Comparison of ENCODE assay signal across 13 cellular contexts in the genomic region with DNA sequence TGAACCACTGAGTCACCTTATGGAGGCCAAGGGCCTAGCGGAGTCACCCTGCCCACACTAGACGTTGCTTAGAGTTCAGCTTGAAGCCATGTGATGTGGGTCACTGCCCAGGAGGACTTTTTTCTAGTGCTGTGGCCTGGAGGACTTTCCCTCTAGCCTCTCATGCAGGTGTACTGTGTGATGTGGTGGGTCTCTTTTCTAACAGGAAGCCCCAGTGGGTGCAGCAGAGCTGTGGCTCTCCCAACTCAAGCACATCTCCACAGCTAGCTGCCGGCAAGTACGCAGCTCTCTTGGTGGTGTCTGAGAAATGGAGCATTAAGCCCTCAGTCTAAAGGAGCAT. TPM values are rescaled to one million over a fixed set of nuclear protein-coding genes. Genes with fewer than 3 reads are reported as not detected.
A peak's percentile ranks its signal among the peaks of the same experiment; 100 is the strongest.
DNase-seq lines count a peak whose midpoint lies in the region; ATAC-seq and TF ChIP-seq lines count a peak whose summit lies in the region.
"Had no signal": no experiment of that assay in that cellular context is flagged by ENCODE, and none has a peak within 500 bp of the region (broad histone marks: within the 10 kb centered on the region; RNA-seq: fewer than 3 reads in every experiment).

No MANE protein-coding gene starts in this region.

- intact Hi-C loops in CD8-positive, alpha-beta T cell (cut with DNase I, micrococcal nuclease), result no loop called here
- intact Hi-C loops in dorsolateral prefrontal cortex (cut with DNase I), result no loop called here

- no peak for TF ChIP-seq CTCF in CD8-positive, alpha-beta T cell (IDR thresholded peaks at IDR 0.05)
- TF ChIP-seq CTCF in dorsolateral prefrontal cortex (IDR thresholded peaks at IDR 0.05 in 54 of 56, conservative IDR thresholded peaks at IDR 0.05 in 2 of 56; ENCODE audit: low read depth in 1 of 56, partially characterized antibody in 56 of 56), result no peak
- no peak for TF ChIP-seq CTCF in brain microvascular endothelial cell (IDR thresholded peaks at IDR 0.05; ENCODE audit: low read depth, low read length, missing control alignments)

- H3K27ac ChIP-seq in CD8-positive, alpha-beta T cell (ENCODE audit: low read depth, low read length), result no peak overlapping the region
- no peak overlapping the region for H3K27ac ChIP-seq in dorsolateral prefrontal cortex
- no peak overlapping the region for H3K27ac ChIP-seq in brain microvascular endothelial cell
- H3K27ac ChIP-seq: neutrophil, transverse colon had no signal

- peak overlapping the region; percentile 85 for H3K27ac Mint-ChIP-seq in CD8-positive, alpha-beta T cell
- H3K27ac Mint-ChIP-seq in activated naive CD8-positive, alpha-beta T cell, result peak overlapping the region; percentile 70

- H3K27me3 ChIP-seq in CD8-positive, alpha-beta T cell (ENCODE audit: insufficient read depth, low read length), result no peaks in the 10 kb centered on the region
- H3K27me3 ChIP-seq in dorsolateral prefrontal cortex, result no peaks in the 10 kb centered on the region
- no peaks in the 10 kb centered on the region for H3K27me3 ChIP-seq in brain microvascular endothelial cell (replicated peaks)
- H3K27me3 ChIP-seq: neutrophil, transverse colon had no signal

- peaks cover 3% of the 10 kb centered on the region for H3K36me3 Mint-ChIP-seq in CD8-positive, alpha-beta T cell
- peaks cover 6% of the 10 kb centered on the region for H3K36me3 Mint-ChIP-seq in activated naive CD8-positive, alpha-beta T cell

- POLR2A ChIA-PET in CD8-positive, alpha-beta T cell (lab: Charles Lee), result interaction anchor here (0.8 to 1.8 kb wide), 4 partner anchors 13 to 66 kb away, joined by 3 to 6 read pairs (median 4); a partner anchor contains a TSS

- no peak overlapping the region for H3K4me3 ChIP-seq in CD8-positive, alpha-beta T cell (ENCODE audit: low read depth, low read length)
- no peak overlapping the region for H3K4me3 ChIP-seq in dorsolateral prefrontal cortex
- no peak overlapping the region for H3K4me3 ChIP-seq in brain microvascular endothelial cell (ENCODE audit: low read depth, low read length)
- H3K4me3 ChIP-seq: transverse colon had no signal

- H3K4me1 Mint-ChIP-seq in CD8-positive, alpha-beta T cell (ENCODE audit: low read depth), result peaks cover 29% of the 10 kb centered on the region
- H3K4me1 Mint-ChIP-seq in activated naive CD8-positive, alpha-beta T cell (ENCODE audit: low read depth), result peaks cover 31% of the 10 kb centered on the region

- no peaks in the 10 kb centered on the region for H3K9me3 Mint-ChIP-seq in CD8-positive, alpha-beta T cell
- no peaks in the 10 kb centered on the region for H3K9me3 Mint-ChIP-seq in activated naive CD8-positive, alpha-beta T cell (ENCODE audit: low read depth)

- H3K4me3 Mint-ChIP-seq in CD8-positive, alpha-beta T cell, result peak overlapping the region; percentile 60
- peak overlapping the region; percentile 52 for H3K4me3 Mint-ChIP-seq in activated naive CD8-positive, alpha-beta T cell
- H3K4me3 Mint-ChIP-seq: CD14-positive monocyte had no signal

- no peaks in the 10 kb centered on the region for H3K27me3 Mint-ChIP-seq in CD8-positive, alpha-beta T cell (ENCODE audit: low read depth)
- H3K27me3 Mint-ChIP-seq in activated naive CD8-positive, alpha-beta T cell, result no peaks in the 10 kb centered on the region

- H3K36me3 ChIP-seq in CD8-positive, alpha-beta T cell (ENCODE audit: insufficient read depth, low read length), result no peaks in the 10 kb centered on the region
- H3K36me3 ChIP-seq in brain microvascular endothelial cell (replicated peaks), result no peaks in the 10 kb centered on the region
- H3K36me3 ChIP-seq: transverse colon had no signal

- in situ Hi-C loops in brain microvascular endothelial cell (cut with HindIII; ENCODE audit: low pct_ligation_motif_present, low sequenced_read_pairs), result no loop called here

- CTCF ChIA-PET in CD8-positive, alpha-beta T cell (lab: Charles Lee), result interaction anchor here (1.3 kb wide), 1 partner anchor 91 kb away, joined by 6 read pairs; no protein-coding TSS in a partner anchor

- ATAC-seq in CD8-positive, alpha-beta T cell, result peak; percentile 89
- peak; percentile 87 for ATAC-seq in GM19043 (IDR thresholded peaks at IDR 0.05; ENCODE audit: low read depth, unreplicated experiment)
- peak; percentile 76 for ATAC-seq in HG03432 (IDR thresholded peaks at IDR 0.05; ENCODE audit: unreplicated experiment)

- peaks cover 19% of the 10 kb centered on the region for H3K4me1 ChIP-seq in CD8-positive, alpha-beta T cell (ENCODE audit: insufficient read depth, low read length)
- H3K4me1 ChIP-seq: transverse colon had no signal

- H3K9me3 ChIP-seq in CD8-positive, alpha-beta T cell (ENCODE audit: low read length), result no peaks in the 10 kb centered on the region
- H3K9me3 ChIP-seq: neutrophil, transverse colon had no signal

- DNase-seq in CD8-positive, alpha-beta T cell, result peak in 5 of 7 experiments; percentile 6 to 61 (median 37)
- DNase-seq in dorsolateral prefrontal cortex, result no peak
- DNase-seq in brain microvascular endothelial cell, result no peak
- no peak for DNase-seq in DMS153 treated with DMSO at 0.1 percent for 48 hours (lab: John Stamatoyannopoulos, UW; ENCODE audit: unreplicated experiment)
- DNase-seq in cerebellar nuclear complex (lab: John Stamatoyannopoulos, UW), result no peak
- DNase-seq: NCI-H1694 treated with DMSO at 0.1 percent for 48 hours, SHP77, transverse colon had no signal

RNA-seq across cellular contexts. Expression of a gene that starts 13.6 kb away (rescaled TPM):
- total RNA-seq in CD8-positive, alpha-beta T cell, result 10 to 100 TPM; 64.4 to 66.7 TPM
- 100 to 1,000 TPM in 9 of 120 experiments, 10 to 100 TPM in 111; 52.3 to 111 (median 78.1) TPM for total RNA-seq in dorsolateral prefrontal cortex

RNA-seq across cellular contexts. Expression of a gene that starts 49.7 kb away (rescaled TPM):
- 100 to 1,000 TPM; 167 to 173 TPM for total RNA-seq in CD8-positive, alpha-beta T cell
- total RNA-seq in dorsolateral prefrontal cortex, result 100 to 1,000 TPM; 127 to 309 (median 221) TPM

Comparison
In these comparisons a context has a peak if more than half of its experiments do, and no peak if none do; other contexts are left out.
1. DNase-seq: peak in CD8-positive, alpha-beta T cell (5 of 7); none in dorsolateral prefrontal cortex (0 of 10), brain microvascular endothelial cell (single experiment), DMS153 treated with DMSO at 0.1 percent for 48 hours (single experiment) and cerebellar nuclear complex (0 of 2).
2. Peak in every context shown above with its lines, with median percentiles within 50 percentile points of each other: ATAC-seq.